Comparison of ENCODE assay signal across 24 cellular contexts in the genomic region with DNA sequence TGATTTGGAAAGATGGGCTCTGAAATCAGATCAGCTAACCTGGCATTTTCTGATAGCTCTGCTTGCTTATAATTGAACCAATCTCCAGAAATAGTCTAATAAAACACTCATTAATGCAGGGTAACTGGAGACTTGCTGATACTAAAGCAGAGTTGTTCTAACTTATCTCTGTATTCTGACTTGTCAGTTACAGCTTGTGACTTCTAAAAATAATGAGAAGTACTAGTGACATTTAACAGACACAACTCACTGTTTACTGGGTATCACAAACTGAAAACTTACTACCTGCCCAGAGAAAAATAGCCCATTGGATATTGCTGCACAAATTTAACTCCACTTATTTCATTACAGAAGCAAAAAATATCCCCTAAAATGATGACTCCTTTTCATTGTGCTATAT.
"Had no signal": no experiment of that assay in that cellular context is flagged by ENCODE, and none has a peak within 500 bp of the region (broad histone marks: within the 10 kb centered on the region; RNA-seq: fewer than 3 reads in every experiment).

No MANE protein-coding gene starts in this region.

- ATAC-seq: activated CD8-positive, alpha-beta T cell treated with anti-CD3 and anti-CD28 coated beads for 36 hours; activated T-cell treated with anti-CD3 and anti-CD28 coated beads, Interleukin-2, amount 50 U/mL, for 4 hours; body of pancreas; pancreas had no signal

- H3K9me3 ChIP-seq: adrenal gland, body of pancreas, pancreas, prostate gland, spleen, testis, transverse colon, uterus had no signal

- H3K4me3 ChIP-seq: adrenal gland, body of pancreas, pancreas, prostate gland, spleen, testis, transverse colon, uterus had no signal

- H3K36me3 ChIP-seq: pancreas, prostate gland, uterus had no signal

- H3K27ac ChIP-seq: adrenal gland, body of pancreas, pancreas, prostate gland, spleen, testis, transverse colon, uterus had no signal

- H3K4me1 ChIP-seq: adrenal gland, body of pancreas, pancreas, prostate gland, spleen, testis, uterus had no signal

- H3K27me3 ChIP-seq: adrenal gland, body of pancreas, pancreas, spleen, testis, transverse colon, uterus had no signal

- DNase-seq: activated B cell treated with CpG ODN at 0.5 μM for 24 hours; activated CD4-positive, alpha-beta T cell treated with anti-CD3 and anti-CD28 coated beads, Interleukin-2, amount 50 U/mL, for 1 hour; activated CD8-positive, alpha-beta T cell treated with anti-CD3 and anti-CD28 coated beads for 36 hours; activated naive CD4-positive, alpha-beta T cell; activated naive CD8-positive, alpha-beta T cell treated with anti-CD3 and anti-CD28 coated beads for 36 hours; activated T-cell treated with anti-CD3 and anti-CD28 coated beads, Interleukin-2, amount 50 U/mL, for 4 hours; adrenal gland; aorta; body of pancreas; cortex of kidney; head of caudate nucleus; mammary epithelial cell; naive B cell; nucleus accumbens; pancreas; retina; spleen; stimulated activated CD4-positive, alpha-beta T cell treated with anti-CD3 and anti-CD28 coated beads, Interleukin-2, amount 100 ng/mL, for 48 hours; stimulated activated naive CD4-positive, alpha-beta T cell treated with Interleukin-2 at 50 U/mL for 16 hours; T-helper 2 cell; testis; transverse colon; uterus had no signal
